14 cellular contexts compared by ENCODE assay signal in the genomic region with DNA sequence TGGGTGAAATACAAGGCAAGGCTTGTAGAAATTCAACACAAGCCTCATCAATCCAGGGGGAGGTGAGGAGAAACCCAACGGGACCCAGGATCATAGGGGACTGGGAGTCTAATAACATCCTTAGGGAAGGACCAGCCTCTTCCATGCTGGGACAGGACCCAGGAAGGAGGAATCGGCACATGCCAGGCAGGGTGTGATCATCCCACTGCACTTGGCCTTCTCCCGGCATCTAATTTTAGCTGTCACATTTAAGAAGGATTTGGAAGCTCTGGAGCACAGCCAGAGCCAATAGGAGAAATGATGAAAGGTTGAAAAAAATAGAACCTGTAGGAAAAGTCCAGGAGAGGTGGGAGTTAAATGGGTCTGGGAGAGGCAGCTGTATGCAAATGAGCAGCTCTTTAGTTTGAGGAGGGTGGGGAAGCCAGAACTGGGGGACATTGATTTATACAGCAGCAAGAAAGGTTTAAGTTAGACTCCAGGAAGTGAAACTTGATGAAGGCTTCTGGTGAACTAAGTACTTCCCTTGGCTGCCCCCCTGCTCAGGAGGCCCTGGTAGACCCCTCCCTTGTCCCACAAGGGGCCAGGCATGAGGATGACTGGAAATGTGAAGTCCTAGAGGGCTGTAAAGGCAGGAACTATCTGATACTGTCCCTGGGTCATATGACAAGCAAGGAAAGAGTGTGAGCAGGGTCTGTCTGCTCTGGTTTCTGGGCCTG.
A peak's percentile ranks its signal among the peaks of the same experiment; 100 is the strongest.
DNase-seq lines count a peak whose midpoint lies in the region; ATAC-seq, FAIRE-seq and TF ChIP-seq lines count a peak whose summit lies in the region.
"Had no signal": no experiment of that assay in that cellular context is flagged by ENCODE, and none has a peak within 500 bp of the region (broad histone marks: within the 10 kb centered on the region; RNA-seq: fewer than 3 reads in every experiment).

No MANE protein-coding gene starts in this region.

- H3K9me3 ChIP-seq in GM12878 (replicated peaks; ENCODE audit: control insufficient read depth, insufficient read depth, low read length) = no peaks in the 10 kb centered on the region; the same call in 2 of the 3 replicates
- H3K9me3 ChIP-seq: breast epithelium, sigmoid colon had no signal

- H3K36me3 ChIP-seq in GM12878 (ENCODE audit: control insufficient read depth in 2 of 2, insufficient read depth in 2 of 2, low read length in 1 of 2) = no peaks in the 10 kb centered on the region
- H3K36me3 ChIP-seq: breast epithelium, sigmoid colon had no signal

- H3K4me2 ChIP-seq in GM12878 (ENCODE audit: control insufficient read depth, insufficient read depth) = no peak overlapping the region

- ATAC-seq in GM12878 = peak; percentile 61
- ATAC-seq in GM21381 (IDR thresholded peaks at IDR 0.05; ENCODE audit: unreplicated experiment) = no peak

- no peaks in the 10 kb centered on the region; a peak in 1 of 4 replicates for H3K27me3 ChIP-seq in GM12878 (replicated peaks in 1 of 2; ENCODE audit: control insufficient read depth in 2 of 2, insufficient read depth in 2 of 2, low read length in 1 of 2)
- H3K27me3 ChIP-seq: breast epithelium had no signal

- H3K9ac ChIP-seq in GM12878 (ENCODE audit: control insufficient read depth, insufficient read depth, low read length) = no peak overlapping the region

- H3K79me2 ChIP-seq in GM12878 (ENCODE audit: control insufficient read depth, insufficient read depth, low read length) = no peaks in the 10 kb centered on the region

- in situ Hi-C loops in GM12878 (cut with MboI) = no loop called here

- peak; percentile 67 for DNase-seq in DMS153 treated with DMSO at 0.1 percent for 48 hours (lab: John Stamatoyannopoulos, UW; ENCODE audit: unreplicated experiment)
- peak; percentile 26 for DNase-seq in NCI-H1092 (lab: John Stamatoyannopoulos, UW)
- peak; percentile 64 to 66 for DNase-seq in NCI-H446 (lab: John Stamatoyannopoulos, UW)
- no peak for DNase-seq in GM12878 (ENCODE audit: low read depth, low spot score)
- DNase-seq in stimulated activated CD4-positive, alpha-beta T cell treated with anti-CD3 and anti-CD28 coated beads, Interleukin-15, amount 100 ng/mL, for 24 hours = no peak
- DNase-seq in activated CD8-positive, alpha-beta memory T cell treated with anti-CD3 and anti-CD28 coated beads, Interleukin-2, amount 50 U/mL, for 4 hours = no peak
- DNase-seq: activated naive CD4-positive, alpha-beta T cell treated with anti-CD3 and anti-CD28 coated beads, Interleukin-2, amount 50 U/mL, for 16 hours; CD4-positive, CD25-positive, alpha-beta regulatory T cell; endodermal cell; GDM1; sigmoid colon; stimulated activated naive CD4-positive, alpha-beta T cell had no signal

- no peaks in the 10 kb centered on the region for H3K4me1 ChIP-seq in GM12878 (ENCODE audit: control insufficient read depth, insufficient read depth, low read length)
- H3K4me1 ChIP-seq: breast epithelium had no signal

- POLR2A ChIA-PET in GM12878 (lab: Charles Lee) = no interaction called here

- no peaks in the 10 kb centered on the region for H4K20me1 ChIP-seq in GM12878 (ENCODE audit: control insufficient read depth, insufficient read depth)

- CTCF ChIA-PET in GM12878 (lab: Yijun Ruan, JAX) = interaction anchor here (0.9 to 1.7 kb wide), 4 partner anchors 14 to 585 kb away, joined by 3 to 6 read pairs (median 4); no protein-coding TSS in a partner anchor

- SMC1A ChIA-PET in GM12878 (lab: Charles Lee; ENCODE audit: uncharacterized antibody, unreplicated experiment) = interaction anchor here (0.5 to 1.4 kb wide), 5 partner anchors 17 to 577 kb away, joined by 3 to 5 read pairs (median 3); no protein-coding TSS in a partner anchor

- H2AFZ ChIP-seq in GM12878 (ENCODE audit: control insufficient read depth, low read depth, low read length) = no peak overlapping the region

- no peak for TF ChIP-seq POLR2A in GM12878 (IDR thresholded peaks at IDR 0.05; ENCODE audit: low read depth, low read length)

- no peak for TF ChIP-seq EP300 in GM12878 (IDR thresholded peaks at IDR 0.05; ENCODE audit: borderline replicate concordance in 1 of 2, control insufficient read depth in 1 of 2, low read depth in 2 of 2, low read length in 2 of 2)

- WGBS in GM12878 (ENCODE audit: insufficient coverage, insufficient replicate concordance, low lambda C conversion rate, missing lambda C conversion rate) = 42% methylated on average over 3 of the region's 3 CpGs

- RAD21 ChIA-PET in GM12878 (lab: Charles Lee; ENCODE audit: unreplicated experiment) = interaction anchor here (1.6 kb wide), 1 partner anchor 346 kb away, joined by 4 read pairs; no protein-coding TSS in a partner anchor

- TF ChIP-seq RAD21 in GM12878 (IDR thresholded peaks at IDR 0.05; ENCODE audit: insufficient read depth, low read depth, low read length) = no peak

- H3K4me3 ChIP-seq in GM12878 = no peak overlapping the region
- H3K4me3 ChIP-seq: breast epithelium, sigmoid colon had no signal

- intact Hi-C loops in GM12878 (cut with micrococcal nuclease; ENCODE audit: unreplicated experiment) = no loop called here

- no TSS peak for BruUV-seq in GM12878 (replicated peaks; lab: Mats Ljungman, UMichigan)

- TF ChIP-seq CTCF in GM12878 (IDR thresholded peaks at IDR 0.05 in 2 of 3, conservative IDR thresholded peaks at IDR 0.05 in 1 of 3; ENCODE audit: control insufficient read depth in 2 of 3, extremely low read depth in 1 of 3, insufficient read depth in 1 of 3, low read depth in 3 of 3, low read length in 3 of 3) = no peak

- FAIRE-seq in GM12878 (lab: Jason Lieb, UNC) = no peak

- no peak overlapping the region for H3K27ac ChIP-seq in GM12878 (ENCODE audit: control insufficient read depth, insufficient read depth)
- H3K27ac ChIP-seq: breast epithelium, sigmoid colon had no signal

TF ChIP-seq in GM12878, 131 proteins besides CTCF, POLR2A, EP300 and RAD21:
- TF ChIP-seq MXI1 (IDR thresholded peaks at IDR 0.05; ENCODE audit: low read depth, low read length) = no peak
- TF ChIP-seq, protein P1, sequence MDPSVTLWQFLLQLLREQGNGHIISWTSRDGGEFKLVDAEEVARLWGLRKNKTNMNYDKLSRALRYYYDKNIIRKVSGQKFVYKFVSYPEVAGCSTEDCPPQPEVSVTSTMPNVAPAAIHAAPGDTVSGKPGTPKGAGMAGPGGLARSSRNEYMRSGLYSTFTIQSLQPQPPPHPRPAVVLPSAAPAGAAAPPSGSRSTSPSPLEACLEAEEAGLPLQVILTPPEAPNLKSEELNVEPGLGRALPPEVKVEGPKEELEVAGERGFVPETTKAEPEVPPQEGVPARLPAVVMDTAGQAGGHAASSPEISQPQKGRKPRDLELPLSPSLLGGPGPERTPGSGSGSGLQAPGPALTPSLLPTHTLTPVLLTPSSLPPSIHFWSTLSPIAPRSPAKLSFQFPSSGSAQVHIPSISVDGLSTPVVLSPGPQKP (IDR thresholded peaks at IDR 0.05; ENCODE audit: low read depth, low read length) = no peak

Comparison
In these comparisons a context has a peak if more than half of its experiments do, and no peak if none do; other contexts are left out.
1. DNase-seq: peak in DMS153 treated with DMSO at 0.1 percent for 48 hours (single experiment), NCI-H1092 (single experiment) and NCI-H446 (2 of 2); none in GM12878 (single experiment), stimulated activated CD4-positive, alpha-beta T cell treated with anti-CD3 and anti-CD28 coated beads, Interleukin-15, amount 100 ng/mL, for 24 hours (single experiment) and activated CD8-positive, alpha-beta memory T cell treated with anti-CD3 and anti-CD28 coated beads, Interleukin-2, amount 50 U/mL, for 4 hours (single experiment).